8 cellular contexts compared by ENCODE assay signal in the genomic region with DNA sequence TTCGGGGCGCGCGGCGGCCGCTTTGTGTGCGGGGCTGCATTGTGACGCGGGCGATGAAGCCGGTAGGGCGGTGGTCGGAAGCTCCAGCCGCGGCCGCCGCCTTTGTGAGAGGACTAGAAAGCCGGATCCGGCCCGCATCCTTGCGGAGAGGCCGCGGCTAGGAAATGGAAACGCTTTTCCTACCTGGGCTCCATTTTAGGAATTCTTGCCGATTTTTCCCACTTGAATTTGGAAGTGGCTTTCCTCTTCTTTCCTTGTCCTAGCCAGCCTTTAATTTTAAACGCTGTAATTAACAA. TPM values are rescaled to one million over a fixed set of nuclear protein-coding genes. Genes with fewer than 3 reads are reported as not detected.
DNase-seq lines count a peak whose midpoint lies in the region; ATAC-seq, FAIRE-seq and TF ChIP-seq lines count a peak whose summit lies in the region.

No MANE protein-coding gene starts in this region.

- TF ChIP-seq RAD21 in HCT116 (IDR thresholded peaks at IDR 0.05; ENCODE audit: low read depth) (no peak), GM12878 (IDR thresholded peaks at IDR 0.05; ENCODE audit: insufficient read depth, low read depth, low read length) (no peak)

- H3K4me1 ChIP-seq in HCT116 (ENCODE audit: control insufficient read depth in 1 of 2, insufficient read depth in 2 of 2, low read length in 2 of 2) (peaks cover 0 to 10% of the 10 kb centered on the region in 2 experiments; a peak in 2 of 4 replicates), GM12878 (ENCODE audit: control insufficient read depth, insufficient read depth, low read length) (peaks cover 6% of the 10 kb centered on the region; the same call in 1 of the 2 replicates), right lobe of liver (peaks cover 0 to 7% (median 0%) of the 10 kb centered on the region in 4 donors), transverse colon (peaks cover 0 to 9% (median 3%) of the 10 kb centered on the region in 4 donors)

- no peak for FAIRE-seq in GM12878 (lab: Jason Lieb, UNC)

- H3K9ac ChIP-seq in HCT116 (ENCODE audit: low read length) (peak overlapping the region; percentile 77), GM12878 (ENCODE audit: control insufficient read depth, insufficient read depth, low read length) (peak overlapping the region; percentile 93)

- in situ Hi-C loops in GM12878 (cut with MboI) (no loop called here), transverse colon (cut with MboI; ENCODE audit: low pct_ligation_motif_present in 1 of 4, low pct_unique_long_range_greater_than_20kb in 1 of 4, low sequenced_read_pairs in 3 of 4) (loop anchor here in 2 of 4 donors (25.0 kb wide), 2 partner anchors 112 to 287 kb away; no protein-coding TSS in a partner anchor)

- DNase-seq in HCT116 (ENCODE audit: low read depth, low spot score): no peak
- no peak for DNase-seq in GM12878 (ENCODE audit: low read depth, low spot score)
- peak in 1 of 3 donors; percentile 47 for DNase-seq in right lobe of liver
- DNase-seq in transverse colon: no peak
- DNase-seq in SK-N-DZ (ENCODE audit: low spot score): no peak
- no peak for DNase-seq in activated CD4-positive, alpha-beta T cell treated with anti-CD3 and anti-CD28 coated beads, Interleukin-2, amount 50 U/mL, for 48 hours

- H3K27ac ChIP-seq in 22Rv1 (peak overlapping the region; percentile 55), HCT116 (ENCODE audit: low read depth, low read length) (peak overlapping the region; percentile 71), GM12878 (ENCODE audit: control insufficient read depth, insufficient read depth) (peak overlapping the region; percentile 90), right lobe of liver (peak overlapping the region; percentile 80 to 91 (median 90)), transverse colon (peak overlapping the region; percentile 90 to 99 (median 94))

- H3K79me2 ChIP-seq in HCT116 (ENCODE audit: insufficient read depth, low read length) (peaks cover 11% of the 10 kb centered on the region), GM12878 (ENCODE audit: control insufficient read depth, insufficient read depth, low read length) (peaks cover 63% of the 10 kb centered on the region)

- RAD21 ChIA-PET in HCT116 (lab: Charles Lee; ENCODE audit: low non-redundant PET in 1 of 2, low total read pairs in 2 of 2, uncharacterized antibody in 2 of 2, unreplicated experiment in 2 of 2) (interaction anchor here in 1 of 2 experiments (0.6 kb wide), 1 partner anchor 520 kb away, joined by 3 read pairs; no protein-coding TSS in a partner anchor), GM12878 (lab: Charles Lee; ENCODE audit: unreplicated experiment) (interaction anchor here (0.7 to 23.0 kb wide), 6 partner anchors 19 to 507 kb away, joined by 3 to 562 read pairs (median 119); no protein-coding TSS in a partner anchor)

- ATAC-seq in HCT116 (no peak), GM12878 (no peak), right lobe of liver (peak in 1 of 4 donors; percentile 3), GM18858 (IDR thresholded peaks at IDR 0.05; ENCODE audit: unreplicated experiment) (no peak)

- intact Hi-C loops in HCT116 (cut with micrococcal nuclease): loop anchor here (2.0 to 10.0 kb wide), 2 partner anchors 423 to 509 kb away; no protein-coding TSS in a partner anchor
- intact Hi-C loops in GM12878 (cut with micrococcal nuclease; ENCODE audit: unreplicated experiment): no loop called here
- intact Hi-C loops in right lobe of liver (cut with DNase I): no loop called here
- intact Hi-C loops in transverse colon (cut with DNase I; ENCODE audit: low total_unique reads): no loop called here

- POLR2A ChIA-PET in HCT116 (lab: Charles Lee): interaction anchor here (1.3 to 1.5 kb wide), 2 partner anchors 10 to 19 kb away, joined by 5 read pairs; no protein-coding TSS in a partner anchor
- POLR2A ChIA-PET in GM12878 (lab: Charles Lee): interaction anchor here (0.7 to 12.7 kb wide), 9 partner anchors 11 to 115 kb away, joined by 3 to 138 read pairs (median 5); no protein-coding TSS in a partner anchor

- no peak overlapping the region for H2AFZ ChIP-seq in HCT116 (ENCODE audit: low read depth, low read length, poor library complexity, severe bottlenecking)
- H2AFZ ChIP-seq in GM12878 (ENCODE audit: control insufficient read depth, low read depth, low read length): no peak overlapping the region

- H3K27me3 ChIP-seq in HCT116 (ENCODE audit: insufficient read depth, low read length) (no peaks in the 10 kb centered on the region), GM12878 (replicated peaks in 1 of 2; ENCODE audit: control insufficient read depth in 2 of 2, insufficient read depth in 2 of 2, low read length in 1 of 2) (no peaks in the 10 kb centered on the region), right lobe of liver (peaks cover 0 to 3% of the 10 kb centered on the region in 2 donors), transverse colon (no peaks in the 10 kb centered on the region)

- no peaks in the 10 kb centered on the region for H3K36me3 ChIP-seq in HCT116 (ENCODE audit: control insufficient read depth in 1 of 2, insufficient read depth in 2 of 2, low read length in 2 of 2)
- no peaks in the 10 kb centered on the region for H3K36me3 ChIP-seq in GM12878 (ENCODE audit: control insufficient read depth in 2 of 2, insufficient read depth in 2 of 2, low read length in 1 of 2)
- H3K36me3 ChIP-seq in right lobe of liver: no peaks in the 10 kb centered on the region
- no peaks in the 10 kb centered on the region for H3K36me3 ChIP-seq in transverse colon

- no TSS peak for BruUV-seq in HCT116 (replicated peaks; lab: Mats Ljungman, UMichigan)
- BruUV-seq in GM12878 (replicated peaks; lab: Mats Ljungman, UMichigan): no TSS peak

- H3K9me3 ChIP-seq in HCT116 (ENCODE audit: control insufficient read depth in 1 of 2, insufficient read depth in 1 of 2, low read depth in 1 of 2, low read length in 2 of 2) (no peaks in the 10 kb centered on the region), GM12878 (replicated peaks; ENCODE audit: control insufficient read depth, insufficient read depth, low read length) (no peaks in the 10 kb centered on the region; the same call in 2 of the 3 replicates), right lobe of liver (no peaks in the 10 kb centered on the region), transverse colon (no peaks in the 10 kb centered on the region)

- H3K4me2 ChIP-seq in HCT116 (ENCODE audit: low read length) (peak overlapping the region; percentile 84), GM12878 (ENCODE audit: control insufficient read depth, insufficient read depth) (peak overlapping the region; percentile 84)

- TF ChIP-seq CTCF in 22Rv1 (IDR thresholded peaks at IDR 0.05): no peak
- TF ChIP-seq CTCF in HCT116 (IDR thresholded peaks at IDR 0.05 in 2 of 3, conservative IDR thresholded peaks at IDR 0.05 in 1 of 3; ENCODE audit: borderline replicate concordance in 1 of 3, insufficient read depth in 1 of 3, low read depth in 2 of 3, low read length in 2 of 3): no peak
- no peak for TF ChIP-seq CTCF in GM12878 (IDR thresholded peaks at IDR 0.05 in 2 of 3, conservative IDR thresholded peaks at IDR 0.05 in 1 of 3; ENCODE audit: control insufficient read depth in 2 of 3, extremely low read depth in 1 of 3, insufficient read depth in 1 of 3, low read depth in 3 of 3, low read length in 3 of 3)
- TF ChIP-seq CTCF in right lobe of liver (IDR thresholded peaks at IDR 0.05): no peak
- no peak for TF ChIP-seq CTCF in transverse colon (IDR thresholded peaks at IDR 0.05)

- WGBS in GM12878 (ENCODE audit: insufficient coverage, insufficient replicate concordance, low lambda C conversion rate, missing lambda C conversion rate): 0% methylated on average over 26 of the region's 26 CpGs
- WGBS in right lobe of liver (ENCODE audit: insufficient coverage, low coverage, low lambda C conversion rate, missing lambda C conversion rate): under 1% methylated on average over 8 of the region's 26 CpGs
- 0 to 25% methylated on average over 1 to 26 of the region's 26 CpGs for WGBS in transverse colon (ENCODE audit: low coverage in 1 of 2), 2 donors

- H3K4me3 ChIP-seq in HCT116 (replicated peaks in 1 of 2; ENCODE audit: low read depth in 1 of 2, low read length in 2 of 2) (peak overlapping the region; percentile 57 to 79), GM12878 (peak overlapping the region; percentile 81), right lobe of liver (peak overlapping the region; percentile 70 to 74 (median 73)), transverse colon (peak overlapping the region; percentile 55 to 86 (median 64))

- TF ChIP-seq POLR2A in HCT116 (IDR thresholded peaks at IDR 0.05; ENCODE audit: borderline replicate concordance, extremely low read depth, insufficient read depth, insufficient read length): no peak
- TF ChIP-seq POLR2A in GM12878 (IDR thresholded peaks at IDR 0.05; ENCODE audit: low read depth, low read length): no peak; the same call in 1 of the 2 replicates
- TF ChIP-seq POLR2A in right lobe of liver (IDR thresholded peaks at IDR 0.05): no peak
- no peak for TF ChIP-seq POLR2A in transverse colon (IDR thresholded peaks at IDR 0.05)

- CTCF ChIA-PET in HCT116 (lab: Charles Lee) (no interaction called here), GM12878 (lab: Yijun Ruan, JAX) (interaction anchor here (1.3 to 1.6 kb wide), 3 partner anchors 17 to 111 kb away, joined by 4 to 5 read pairs (median 4); no protein-coding TSS in a partner anchor)

- no peaks in the 10 kb centered on the region for H3K9me2 ChIP-seq in HCT116 (ENCODE audit: insufficient read depth)

- no peaks in the 10 kb centered on the region for H4K20me1 ChIP-seq in HCT116 (ENCODE audit: insufficient read depth)
- no peaks in the 10 kb centered on the region for H4K20me1 ChIP-seq in GM12878 (ENCODE audit: control insufficient read depth, insufficient read depth)

- TF ChIP-seq EP300 in GM12878 (IDR thresholded peaks at IDR 0.05; ENCODE audit: borderline replicate concordance in 1 of 2, control insufficient read depth in 1 of 2, low read depth in 2 of 2, low read length in 2 of 2) (no peak), transverse colon (IDR thresholded peaks at IDR 0.05; ENCODE audit: low read depth) (no peak)

- SMC1A ChIA-PET in GM12878 (lab: Charles Lee; ENCODE audit: uncharacterized antibody, unreplicated experiment): interaction anchor here (1.0 to 24.6 kb wide), 6 partner anchors 9 to 117 kb away, joined by 3 to 595 read pairs (median 178); no protein-coding TSS in a partner anchor

RNA-seq across cellular contexts. Expression of a gene that starts 0.7 kb away (rescaled TPM):
- total RNA-seq in HCT116 (2021; ENCODE audit: unreplicated experiment) (407 TPM), GM12878 (2014; rRNA removed) (20,095 and 20,513 TPM in 2 replicates), GM12878 (2014; rRNA removed; fragmentation: Illumina TruSeq; extraction: Trizol) (14,081 and 14,526 TPM in 2 replicates), GM12878 (2021) (15,676 and 15,778 TPM in 2 replicates), right lobe of liver (1,000 to 10,000 TPM in 1 of 6 experiments, 100 to 1,000 TPM in 5; 348 to 1,121 (median 708) TPM), transverse colon (1,000 to 10,000 TPM in 3 of 4 donors, 100 to 1,000 TPM in 1; 680 to 4,578 (median 2,996) TPM)
- 702 and 898 TPM in 2 replicates for polyA plus RNA-seq in HCT116 (2012)
- total RNA-seq in GM12878 (2013; cell fraction: nucleolus; rRNA removed): 726 and 815 TPM in 2 replicates
- 20,663 TPM for polyA plus RNA-seq in GM12878 (2011; ENCODE audit: low read depth)
- polyA plus RNA-seq in GM12878 (2011; rRNA removed) (13,924 and 13,999 TPM in 2 replicates), GM12878 (2014; fragmentation: Illumina TruSeq; extraction: Trizol) (22,521 and 25,739 TPM in 2 replicates), GM12878 (2014; fragmentation: Nextera tagmentation; extraction: Ambion mirVana) (over 10,000 TPM; 32,576 to 35,408 TPM), GM12878 (2014; rRNA removed) (21,672 and 21,926 TPM in 2 replicates), GM12878 (2016; fragmentation: Nextera tagmentation; extraction: Ambion mirVana) (over 10,000 TPM; 35,271 to 37,234 TPM)
- polyA plus RNA-seq in GM12878 (2011; cell fraction: cytosol; rRNA removed): 6,321 and 8,073 TPM in 2 replicates
- polyA plus RNA-seq in GM12878 (2011; cell fraction: nucleus; rRNA removed): 2,770 and 4,943 TPM in 2 replicates
- polyA plus RNA-seq in GM12878 (2012): 18,326 and 24,333 TPM in 2 replicates
- polyA minus RNA-seq in GM12878 (2011; rRNA and poly(A)+ RNA removed): 5,151 and 6,646 TPM in 2 replicates
- polyA minus RNA-seq in GM12878 (2011; cell fraction: cytosol; rRNA and poly(A)+ RNA removed): 2,250 and 2,391 TPM in 2 replicates
- polyA minus RNA-seq in GM12878 (2011; cell fraction: nucleus; rRNA and poly(A)+ RNA removed): 1,575 and 1,669 TPM in 2 replicates
- 1,181 and 1,320 TPM in 2 replicates for polyA plus RNA-seq in SK-N-DZ (2014; cell fraction: cytosol; rRNA removed)
- polyA plus RNA-seq in SK-N-DZ (2014; cell fraction: nucleus; rRNA removed): 393 and 471 TPM in 2 replicates
